Comparison of ENCODE assay signal across 8 cellular contexts in the genomic region with DNA sequence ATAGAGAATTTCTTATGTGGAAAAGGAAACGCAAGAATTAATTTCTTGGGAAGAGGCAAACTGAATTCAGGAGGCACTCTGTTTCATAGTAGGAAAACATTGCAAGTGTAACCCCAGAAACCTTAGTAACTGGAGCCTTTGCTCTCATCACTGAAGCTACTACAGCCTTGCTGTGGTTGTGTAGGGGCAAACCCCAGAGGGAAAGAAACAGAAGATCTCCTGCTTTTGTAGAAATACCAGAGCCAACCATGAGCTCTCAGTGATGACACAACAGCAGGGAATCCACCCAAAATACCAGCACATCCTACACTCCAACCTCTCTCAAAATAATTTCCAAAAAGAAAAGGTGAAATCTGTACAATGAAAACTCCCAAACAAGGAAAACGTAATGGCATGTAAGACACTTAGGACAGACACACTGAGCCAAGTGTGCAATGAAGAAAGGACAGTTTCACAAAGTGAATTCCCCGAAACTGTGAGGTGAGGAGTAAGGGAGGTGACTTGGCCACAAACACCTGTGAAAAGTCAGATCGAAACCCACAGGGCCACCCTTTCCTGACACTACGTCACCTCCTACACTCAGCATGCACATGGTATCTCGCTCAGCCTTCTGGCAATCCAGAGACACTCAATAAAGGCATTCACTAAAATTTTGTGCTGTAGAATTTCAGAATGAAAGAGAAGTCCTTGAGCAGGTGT. TPM values are rescaled to one million over a fixed set of nuclear protein-coding genes. Genes with fewer than 3 reads are reported as not detected.
DNase-seq lines count a peak whose midpoint lies in the region; ATAC-seq and TF ChIP-seq lines count a peak whose summit lies in the region.

No MANE protein-coding gene starts in this region.

- H3K4me3 Mint-ChIP-seq in activated CD4-positive, alpha-beta T cell treated with anti-CD3 and anti-CD28 coated beads, Interleukin-2, amount 10 ng/mL, durations not matched to agents 24 days and 14 days: peak overlapping the region; percentile 49
- H3K4me3 Mint-ChIP-seq in natural killer cell treated with Interleukin-12 subunit alpha and Interleukin-12 subunit beta and Interleukin-15 and Interleukin-18, amount 100 ng/mL, for 72 hours: peak overlapping the region; percentile 58
- H3K4me3 Mint-ChIP-seq in nephron progenitor cell: no peak overlapping the region

- DNase-seq in activated CD4-positive, alpha-beta T cell treated with anti-CD3 and anti-CD28 coated beads, Interleukin-2, amount 10 ng/mL, durations not matched to agents 24 days and 14 days: peak; percentile 95
- DNase-seq in natural killer cell treated with Interleukin-12 subunit alpha and Interleukin-12 subunit beta and Interleukin-15 and Interleukin-18, amount 100 ng/mL, for 72 hours (ENCODE audit: low spot score): peak; percentile 84
- DNase-seq in nephron progenitor cell: no peak
- no peak for DNase-seq in NCI-H2107 (lab: John Stamatoyannopoulos, UW)
- DNase-seq in KG1 (lab: John Stamatoyannopoulos, UW): no peak
- DNase-seq in occipital lobe (lab: John Stamatoyannopoulos, UW): no peak

- ATAC-seq in GM18861 (IDR thresholded peaks at IDR 0.05; ENCODE audit: unreplicated experiment): peak; percentile 99
- ATAC-seq in HG02943 (IDR thresholded peaks at IDR 0.05; ENCODE audit: low read depth, unreplicated experiment): peak; percentile 99
- ATAC-seq in natural killer cell treated with Interleukin-12 subunit alpha and Interleukin-12 subunit beta and Interleukin-15 and Interleukin-18, amount 100 ng/mL, for 72 hours: peak; percentile 95 to 96

- intact Hi-C loops in activated CD4-positive, alpha-beta T cell treated with anti-CD3 and anti-CD28 coated beads, Interleukin-2, amount 10 ng/mL, durations not matched to agents 24 days and 14 days (cut with micrococcal nuclease): loop anchor here (1.0 to 5.0 kb wide), 8 partner anchors 12 to 748 kb away; a partner anchor contains a TSS

- peaks cover 1% of the 10 kb centered on the region for H3K36me3 Mint-ChIP-seq in activated CD4-positive, alpha-beta T cell treated with anti-CD3 and anti-CD28 coated beads, Interleukin-2, amount 10 ng/mL, durations not matched to agents 24 days and 14 days (ENCODE audit: low read depth)
- H3K36me3 Mint-ChIP-seq in natural killer cell treated with Interleukin-12 subunit alpha and Interleukin-12 subunit beta and Interleukin-15 and Interleukin-18, amount 100 ng/mL, for 72 hours: no peaks in the 10 kb centered on the region
- H3K36me3 Mint-ChIP-seq in nephron progenitor cell (ENCODE audit: low read depth): no peaks in the 10 kb centered on the region

- peaks cover 41% of the 10 kb centered on the region for H3K27me3 Mint-ChIP-seq in activated CD4-positive, alpha-beta T cell treated with anti-CD3 and anti-CD28 coated beads, Interleukin-2, amount 10 ng/mL, durations not matched to agents 24 days and 14 days
- peaks cover 9 to 24% of the 10 kb centered on the region in 2 donors for H3K27me3 Mint-ChIP-seq in natural killer cell treated with Interleukin-12 subunit alpha and Interleukin-12 subunit beta and Interleukin-15 and Interleukin-18, amount 100 ng/mL, for 72 hours
- H3K27me3 Mint-ChIP-seq in nephron progenitor cell (ENCODE audit: low read depth, poor library complexity): peaks cover 74% of the 10 kb centered on the region

- no peaks in the 10 kb centered on the region for H3K9me3 Mint-ChIP-seq in activated CD4-positive, alpha-beta T cell treated with anti-CD3 and anti-CD28 coated beads, Interleukin-2, amount 10 ng/mL, durations not matched to agents 24 days and 14 days
- H3K9me3 Mint-ChIP-seq in natural killer cell treated with Interleukin-12 subunit alpha and Interleukin-12 subunit beta and Interleukin-15 and Interleukin-18, amount 100 ng/mL, for 72 hours: no peaks in the 10 kb centered on the region
- no peaks in the 10 kb centered on the region for H3K9me3 Mint-ChIP-seq in nephron progenitor cell

- H3K27ac Mint-ChIP-seq in activated CD4-positive, alpha-beta T cell treated with anti-CD3 and anti-CD28 coated beads, Interleukin-2, amount 10 ng/mL, durations not matched to agents 24 days and 14 days: peak overlapping the region; percentile 87
- H3K27ac Mint-ChIP-seq in natural killer cell treated with Interleukin-12 subunit alpha and Interleukin-12 subunit beta and Interleukin-15 and Interleukin-18, amount 100 ng/mL, for 72 hours: peak overlapping the region; percentile 84 to 86
- no peak overlapping the region for H3K27ac Mint-ChIP-seq in nephron progenitor cell

- TF ChIP-seq CTCF in nephron progenitor cell (IDR thresholded peaks at IDR 0.05): no peak

- peaks cover 45% of the 10 kb centered on the region for H3K4me1 Mint-ChIP-seq in activated CD4-positive, alpha-beta T cell treated with anti-CD3 and anti-CD28 coated beads, Interleukin-2, amount 10 ng/mL, durations not matched to agents 24 days and 14 days
- peaks cover 34 to 44% of the 10 kb centered on the region in 2 donors for H3K4me1 Mint-ChIP-seq in natural killer cell treated with Interleukin-12 subunit alpha and Interleukin-12 subunit beta and Interleukin-15 and Interleukin-18, amount 100 ng/mL, for 72 hours (ENCODE audit: low read depth in 2 of 2)
- no peaks in the 10 kb centered on the region for H3K4me1 Mint-ChIP-seq in nephron progenitor cell

RNA-seq across cellular contexts. Expression of a gene that starts 8.5 kb away (rescaled TPM):
- total RNA-seq in activated CD4-positive, alpha-beta T cell treated with anti-CD3 and anti-CD28 coated beads, Interleukin-2, amount 10 ng/mL, durations not matched to agents 24 days and 14 days: 36.9 and 39.6 TPM in 2 replicates
- total RNA-seq in natural killer cell treated with Interleukin-12 subunit alpha and Interleukin-12 subunit beta and Interleukin-15 and Interleukin-18, amount 100 ng/mL, for 72 hours: 1 to 10 TPM in 1 of 2 donors, under 1 TPM in 1; 0.67 to 1.5 TPM
- 32.9 TPM for total RNA-seq in occipital lobe

RNA-seq across cellular contexts. Expression of a gene that starts 40.4 kb away (rescaled TPM):
- 67.7 and 71.3 TPM in 2 replicates for total RNA-seq in activated CD4-positive, alpha-beta T cell treated with anti-CD3 and anti-CD28 coated beads, Interleukin-2, amount 10 ng/mL, durations not matched to agents 24 days and 14 days
- total RNA-seq in natural killer cell treated with Interleukin-12 subunit alpha and Interleukin-12 subunit beta and Interleukin-15 and Interleukin-18, amount 100 ng/mL, for 72 hours: under 1 TPM in 1 of 2 donors, not detected in 1; 0.36 TPM
- not detected for total RNA-seq in occipital lobe

RNA-seq across cellular contexts. Expression of a gene that starts 53.6 kb away (rescaled TPM):
- total RNA-seq in activated CD4-positive, alpha-beta T cell treated with anti-CD3 and anti-CD28 coated beads, Interleukin-2, amount 10 ng/mL, durations not matched to agents 24 days and 14 days: 1,084 and 1,122 TPM in 2 replicates
- total RNA-seq in natural killer cell treated with Interleukin-12 subunit alpha and Interleukin-12 subunit beta and Interleukin-15 and Interleukin-18, amount 100 ng/mL, for 72 hours: 100 to 1,000 TPM in 1 of 2 donors, 10 to 100 TPM in 1; 41.4 to 125 TPM
- not detected for total RNA-seq in occipital lobe

Comparison
In these comparisons a context has a peak if more than half of its experiments do, and no peak if none do; other contexts are left out.
1. DNase-seq: peak in activated CD4-positive, alpha-beta T cell treated with anti-CD3 and anti-CD28 coated beads, Interleukin-2, amount 10 ng/mL, durations not matched to agents 24 days and 14 days (single experiment) and natural killer cell treated with Interleukin-12 subunit alpha and Interleukin-12 subunit beta and Interleukin-15 and Interleukin-18, amount 100 ng/mL, for 72 hours (single experiment); none in nephron progenitor cell (single experiment), NCI-H2107 (single experiment), KG1 (single experiment) and occipital lobe (single experiment).
2. RNA of a gene that starts 8.5 kb away (total RNA-seq): 36.9 to 39.6 TPM in activated CD4-positive, alpha-beta T cell treated with anti-CD3 and anti-CD28 coated beads, Interleukin-2, amount 10 ng/mL, durations not matched to agents 24 days and 14 days and 32.9 TPM in occipital lobe (single experiment); 0.67 to 1.5 TPM in natural killer cell treated with Interleukin-12 subunit alpha and Interleukin-12 subunit beta and Interleukin-15 and Interleukin-18, amount 100 ng/mL, for 72 hours; every median in the first group is over 10 times any median in the second.
3. RNA of a gene that starts 40.4 kb away (total RNA-seq): 67.7 to 71.3 TPM in activated CD4-positive, alpha-beta T cell treated with anti-CD3 and anti-CD28 coated beads, Interleukin-2, amount 10 ng/mL, durations not matched to agents 24 days and 14 days; 0.36 TPM in natural killer cell treated with Interleukin-12 subunit alpha and Interleukin-12 subunit beta and Interleukin-15 and Interleukin-18, amount 100 ng/mL, for 72 hours and not detected in occipital lobe (single experiment); every median in the first group is over 10 times any median in the second.
4. RNA of a gene that starts 53.6 kb away (total RNA-seq): 1,084 to 1,122 TPM in activated CD4-positive, alpha-beta T cell treated with anti-CD3 and anti-CD28 coated beads, Interleukin-2, amount 10 ng/mL, durations not matched to agents 24 days and 14 days and 41.4 to 125 TPM in natural killer cell treated with Interleukin-12 subunit alpha and Interleukin-12 subunit beta and Interleukin-15 and Interleukin-18, amount 100 ng/mL, for 72 hours; not detected in occipital lobe (single experiment); every median in the first group is over 10 times any median in the second.
5. Peak in every context shown above with its lines, with median percentiles within 50 percentile points of each other: ATAC-seq.